3 cellular contexts compared by ENCODE assay signal in the genomic region with DNA sequence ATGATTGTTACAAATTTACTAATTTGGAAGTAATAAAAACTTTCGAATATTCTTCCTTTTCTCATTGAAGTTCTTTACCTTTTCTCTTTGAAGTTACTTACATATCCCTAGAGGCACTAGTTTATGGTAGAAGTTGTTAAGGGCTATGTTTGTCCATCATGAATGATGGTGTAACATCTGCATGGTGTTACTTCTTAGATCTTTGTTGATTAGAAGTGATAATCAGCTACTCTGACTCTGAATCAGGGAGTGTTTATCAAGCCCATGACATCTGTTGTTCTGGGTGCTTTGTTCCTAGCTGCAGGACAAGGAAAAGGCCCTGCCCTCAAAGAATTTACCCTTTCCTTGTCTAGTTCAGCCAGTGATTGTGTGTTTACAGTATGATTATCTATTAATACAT.
TF ChIP-seq lines count a peak whose summit lies in the region.

No MANE protein-coding gene starts in this region.

TF ChIP-seq in SK-N-SH, 30 proteins besides CTCF, POLR2A, EP300 and RAD21:
- no peak for TF ChIP-seq NRF1 (IDR thresholded peaks at IDR 0.05; ENCODE audit: low read depth, low read length)
- no peak for TF ChIP-seq TAF1 (IDR thresholded peaks at IDR 0.05; ENCODE audit: borderline replicate concordance, low read depth, low read length)
- TF ChIP-seq, protein P1, sequence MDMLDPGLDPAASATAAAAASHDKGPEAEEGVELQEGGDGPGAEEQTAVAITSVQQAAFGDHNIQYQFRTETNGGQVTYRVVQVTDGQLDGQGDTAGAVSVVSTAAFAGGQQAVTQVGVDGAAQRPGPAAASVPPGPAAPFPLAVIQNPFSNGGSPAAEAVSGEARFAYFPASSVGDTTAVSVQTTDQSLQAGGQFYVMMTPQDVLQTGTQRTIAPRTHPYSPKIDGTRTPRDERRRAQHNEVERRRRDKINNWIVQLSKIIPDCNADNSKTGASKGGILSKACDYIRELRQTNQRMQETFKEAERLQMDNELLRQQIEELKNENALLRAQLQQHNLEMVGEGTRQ (IDR thresholded peaks at IDR 0.05; ENCODE audit: borderline replicate concordance, low read depth, low read length): no peak
- 0 out of 2 replicates have a peak, but pooled peaks have one; percentile 25 for TF ChIP-seq MXI1 (IDR thresholded peaks at IDR 0.05; ENCODE audit: low read depth, low read length)
- peak; percentile 42; the same call in 1 of the 2 replicates for TF ChIP-seq GATA2 (CRISPR knock-in tag; IDR thresholded peaks at IDR 0.05)

TF ChIP-seq in SK-N-SH treated with all-trans-retinoic acid at 6 μM for 48 hours, 23 proteins besides CTCF, POLR2A, EP300 and RAD21:
- no peak for TF ChIP-seq POU6F1 (CRISPR knock-in tag; IDR thresholded peaks at IDR 0.05; ENCODE audit: borderline replicate concordance, low read depth)
- TF ChIP-seq ISL1 (CRISPR knock-in tag; IDR thresholded peaks at IDR 0.05): no peak
- TF ChIP-seq, protein P2, sequence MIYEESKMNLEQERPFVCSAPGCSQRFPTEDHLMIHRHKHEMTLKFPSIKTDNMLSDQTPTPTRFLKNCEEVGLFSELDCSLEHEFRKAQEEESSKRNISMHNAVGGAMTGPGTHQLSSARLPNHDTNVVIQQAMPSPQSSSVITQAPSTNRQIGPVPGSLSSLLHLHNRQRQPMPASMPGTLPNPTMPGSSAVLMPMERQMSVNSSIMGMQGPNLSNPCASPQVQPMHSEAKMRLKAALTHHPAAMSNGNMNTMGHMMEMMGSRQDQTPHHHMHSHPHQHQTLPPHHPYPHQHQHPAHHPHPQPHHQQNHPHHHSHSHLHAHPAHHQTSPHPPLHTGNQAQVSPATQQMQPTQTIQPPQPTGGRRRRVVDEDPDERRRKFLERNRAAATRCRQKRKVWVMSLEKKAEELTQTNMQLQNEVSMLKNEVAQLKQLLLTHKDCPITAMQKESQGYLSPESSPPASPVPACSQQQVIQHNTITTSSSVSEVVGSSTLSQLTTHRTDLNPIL (CRISPR knock-in tag; IDR thresholded peaks at IDR 0.05; ENCODE audit: low read depth): no peak
- no peak for TF ChIP-seq ZNF8 (CRISPR knock-in tag; IDR thresholded peaks at IDR 0.05)
- TF ChIP-seq ZFP30 (CRISPR knock-in tag; IDR thresholded peaks at IDR 0.05): no peak
- no peak for TF ChIP-seq TOX (CRISPR knock-in tag; IDR thresholded peaks at IDR 0.05; ENCODE audit: borderline replicate concordance)
- TF ChIP-seq TCF4 (CRISPR knock-in tag; IDR thresholded peaks at IDR 0.05; ENCODE audit: borderline replicate concordance): no peak
- no peak for TF ChIP-seq ZFP3 (CRISPR knock-in tag; IDR thresholded peaks at IDR 0.05)
- TF ChIP-seq BACH2 (CRISPR knock-in tag; IDR thresholded peaks at IDR 0.05; ENCODE audit: borderline replicate concordance): no peak

TF ChIP-seq in K562, 482 proteins besides CTCF, POLR2A, EP300 and RAD21:
- TF ChIP-seq RCOR1 (IDR thresholded peaks at IDR 0.05; ENCODE audit: borderline replicate concordance in 1 of 2, low read depth in 2 of 2, low read length in 2 of 2) (peak in 1 of 2 experiments; percentile 39; a peak in 1 of 4 replicates), FOXJ2 (tag; IDR thresholded peaks at IDR 0.05) (0 out of 2 replicates have a peak, but pooled peaks have one; percentile 22), CHD2 (IDR thresholded peaks at IDR 0.05; ENCODE audit: low read depth, low read length) (no peak), ZBTB17 (CRISPR knock-in tag; IDR thresholded peaks at IDR 0.05) (peak; percentile 67; the same call in 1 of the 2 replicates), ZSCAN29 (IDR thresholded peaks at IDR 0.05) (no peak), CBFA2T2 (conservative IDR thresholded peaks at IDR 0.05) (peak; percentile 38; the same call in 1 of the 2 replicates), SOX6 (IDR thresholded peaks at IDR 0.05) (peak; percentile 87), SMAD3 (CRISPR knock-in tag; conservative IDR thresholded peaks at IDR 0.05) (0 out of 2 replicates have a peak, but pooled peaks have one; percentile 47), KLF1 (tag; IDR thresholded peaks at IDR 0.05) (no peak), KLF10 (CRISPR knock-in tag; IDR thresholded peaks at IDR 0.05) (no peak), MEIS2 (IDR thresholded peaks at IDR 0.05; ENCODE audit: partially characterized antibody) (peak; percentile 52), FOSL1 (tag; conservative IDR thresholded peaks at IDR 0.05) (peak; percentile 45; the same call in 1 of the 2 replicates), TAL1 (IDR thresholded peaks at IDR 0.05) (peak; percentile 36), ATF4 (CRISPR knock-in tag; IDR thresholded peaks at IDR 0.05) (peak; percentile 67; the same call in 1 of the 2 replicates), SRSF1 (IDR thresholded peaks at IDR 0.05; ENCODE audit: low read depth, low read length) (no peak), ILK (tag; IDR thresholded peaks at IDR 0.05; ENCODE audit: borderline replicate concordance, low read depth) (no peak), TCF3 (CRISPR knock-in tag; IDR thresholded peaks at IDR 0.05) (0 out of 2 replicates have a peak, but pooled peaks have one; percentile 27), CBFA2T3 (IDR thresholded peaks at IDR 0.05) (peak; percentile 58), TOE1 (IDR thresholded peaks at IDR 0.05; ENCODE audit: borderline replicate concordance) (no peak), TOE1 (CRISPR knock-in tag; IDR thresholded peaks at IDR 0.05; ENCODE audit: borderline replicate concordance, low read depth) (no peak), SAFB2 (IDR thresholded peaks at IDR 0.05; ENCODE audit: borderline replicate concordance, low read depth, low read length, severe bottlenecking) (no peak), ESRRB (CRISPR knock-in tag; IDR thresholded peaks at IDR 0.05; ENCODE audit: borderline replicate concordance) (no peak), PKNOX1 (IDR thresholded peaks at IDR 0.05) (peak; percentile 19; the same call in 1 of the 2 replicates), TEAD1 (CRISPR knock-in tag; IDR thresholded peaks at IDR 0.05) (0 out of 4 replicates have a peak, but pooled peaks of 1 of the 2 experiments have one; percentile 64), ARID1B (IDR thresholded peaks at IDR 0.05) (peak; percentile 65), CEBPG (CRISPR knock-in tag; IDR thresholded peaks at IDR 0.05) (no peak), CEBPG (tag; conservative IDR thresholded peaks at IDR 0.05 in 1 of 2, IDR thresholded peaks at IDR 0.05 in 1 of 2) (peak in 1 of 2 experiments; percentile 11; a peak in 1 of 4 replicates)
- TF ChIP-seq, protein P3, sequence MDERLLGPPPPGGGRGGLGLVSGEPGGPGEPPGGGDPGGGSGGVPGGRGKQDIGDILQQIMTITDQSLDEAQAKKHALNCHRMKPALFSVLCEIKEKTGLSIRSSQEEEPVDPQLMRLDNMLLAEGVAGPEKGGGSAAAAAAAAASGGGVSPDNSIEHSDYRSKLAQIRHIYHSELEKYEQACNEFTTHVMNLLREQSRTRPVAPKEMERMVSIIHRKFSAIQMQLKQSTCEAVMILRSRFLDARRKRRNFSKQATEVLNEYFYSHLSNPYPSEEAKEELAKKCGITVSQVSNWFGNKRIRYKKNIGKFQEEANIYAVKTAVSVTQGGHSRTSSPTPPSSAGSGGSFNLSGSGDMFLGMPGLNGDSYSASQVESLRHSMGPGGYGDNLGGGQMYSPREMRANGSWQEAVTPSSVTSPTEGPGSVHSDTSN (CRISPR knock-in tag; IDR thresholded peaks at IDR 0.05; ENCODE audit: low read depth): no peak
- TF ChIP-seq, protein P3 (tag; conservative IDR thresholded peaks at IDR 0.05; ENCODE audit: low read depth): peak; percentile 40; the same call in 1 of the 2 replicates
- TF ChIP-seq, protein P4, sequence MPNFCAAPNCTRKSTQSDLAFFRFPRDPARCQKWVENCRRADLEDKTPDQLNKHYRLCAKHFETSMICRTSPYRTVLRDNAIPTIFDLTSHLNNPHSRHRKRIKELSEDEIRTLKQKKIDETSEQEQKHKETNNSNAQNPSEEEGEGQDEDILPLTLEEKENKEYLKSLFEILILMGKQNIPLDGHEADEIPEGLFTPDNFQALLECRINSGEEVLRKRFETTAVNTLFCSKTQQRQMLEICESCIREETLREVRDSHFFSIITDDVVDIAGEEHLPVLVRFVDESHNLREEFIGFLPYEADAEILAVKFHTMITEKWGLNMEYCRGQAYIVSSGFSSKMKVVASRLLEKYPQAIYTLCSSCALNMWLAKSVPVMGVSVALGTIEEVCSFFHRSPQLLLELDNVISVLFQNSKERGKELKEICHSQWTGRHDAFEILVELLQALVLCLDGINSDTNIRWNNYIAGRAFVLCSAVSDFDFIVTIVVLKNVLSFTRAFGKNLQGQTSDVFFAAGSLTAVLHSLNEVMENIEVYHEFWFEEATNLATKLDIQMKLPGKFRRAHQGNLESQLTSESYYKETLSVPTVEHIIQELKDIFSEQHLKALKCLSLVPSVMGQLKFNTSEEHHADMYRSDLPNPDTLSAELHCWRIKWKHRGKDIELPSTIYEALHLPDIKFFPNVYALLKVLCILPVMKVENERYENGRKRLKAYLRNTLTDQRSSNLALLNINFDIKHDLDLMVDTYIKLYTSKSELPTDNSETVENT (CRISPR knock-in tag; IDR thresholded peaks at IDR 0.05): no peak
